In genomic region chr7:101538596-101539459, GRCh38 we compare ENCODE assay signal across 8 cellular contexts.
A peak's percentile ranks its signal among the peaks of the same experiment; 100 is the strongest.
DNase-seq lines count a peak whose midpoint lies in the region; ATAC-seq and TF ChIP-seq lines count a peak whose summit lies in the region.

No MANE protein-coding gene starts in this region.

- 23 to 26% methylated on average over 15 of the region's 15 CpGs for WGBS in sigmoid colon, 2 donors

- peak; percentile 76 for TF ChIP-seq RAD21 in HCT116 (IDR thresholded peaks at IDR 0.05; ENCODE audit: low read depth)

- H3K4me2 ChIP-seq in BLaER1 (peak overlapping the region; percentile 62), HCT116 (ENCODE audit: low read length) (peak overlapping the region; percentile 46)

- H3K9me2 ChIP-seq in HCT116 (ENCODE audit: insufficient read depth): no peaks in the 10 kb centered on the region

- no peak overlapping the region for H3K4me3 ChIP-seq in BLaER1
- H3K4me3 ChIP-seq in HCT116 (replicated peaks in 1 of 2; ENCODE audit: low read depth in 1 of 2, low read length in 2 of 2): no peak overlapping the region
- H3K4me3 ChIP-seq in sigmoid colon: no peak overlapping the region

- BruUV-seq in HCT116 (replicated peaks; lab: Mats Ljungman, UMichigan): no TSS peak

- H3K27me3 ChIP-seq in BLaER1 (no peaks in the 10 kb centered on the region), HCT116 (ENCODE audit: insufficient read depth, low read length) (no peaks in the 10 kb centered on the region), sigmoid colon (peaks cover 0 to 8% (median 0%) of the 10 kb centered on the region in 3 donors)

- H3K36me3 ChIP-seq in BLaER1 (no peaks in the 10 kb centered on the region), HCT116 (ENCODE audit: control insufficient read depth in 1 of 2, insufficient read depth in 2 of 2, low read length in 2 of 2) (no peaks in the 10 kb centered on the region), sigmoid colon (no peaks in the 10 kb centered on the region)

- intact Hi-C loops in HCT116 (cut with micrococcal nuclease): no loop called here
- intact Hi-C loops in left cardiac atrium (cut with DNase I): loop anchor here (5.0 kb wide), 2 partner anchors 172 to 177 kb away; partner anchors contain the start of gene COL26A1 (in 1 of the 2)
- intact Hi-C loops in sigmoid colon (cut with DNase I): no loop called here

- no peaks in the 10 kb centered on the region for H4K20me1 ChIP-seq in BLaER1
- no peaks in the 10 kb centered on the region for H4K20me1 ChIP-seq in HCT116 (ENCODE audit: insufficient read depth)

- H3K27ac ChIP-seq in BLaER1 (peak overlapping the region; percentile 46; the same call in 1 of the 2 replicates), HCT116 (ENCODE audit: low read depth, low read length) (no peak overlapping the region), sigmoid colon (no peak overlapping the region)

- no peaks in the 10 kb centered on the region for H3K9me3 ChIP-seq in BLaER1
- H3K9me3 ChIP-seq in HCT116 (ENCODE audit: control insufficient read depth in 1 of 2, insufficient read depth in 1 of 2, low read depth in 1 of 2, low read length in 2 of 2): no peaks in the 10 kb centered on the region
- no peaks in the 10 kb centered on the region for H3K9me3 ChIP-seq in sigmoid colon

- H3K79me2 ChIP-seq in HCT116 (ENCODE audit: insufficient read depth, low read length): no peaks in the 10 kb centered on the region

- no peak overlapping the region; the same call in 1 of the 2 replicates for H3K9ac ChIP-seq in BLaER1
- no peak overlapping the region for H3K9ac ChIP-seq in HCT116 (ENCODE audit: low read length)

- CTCF ChIA-PET in HCT116 (lab: Charles Lee): no interaction called here

- in situ Hi-C loops in SK-MEL-5 (cut with HindIII; ENCODE audit: low pct_unique_long_range_greater_than_20kb, low sequenced_read_pairs): no loop called here

- TF ChIP-seq POLR2A in HCT116 (IDR thresholded peaks at IDR 0.05; ENCODE audit: borderline replicate concordance, extremely low read depth, insufficient read depth, insufficient read length) (no peak), sigmoid colon (IDR thresholded peaks at IDR 0.05) (no peak)

- RAD21 ChIA-PET in HCT116 (lab: Charles Lee; ENCODE audit: low non-redundant PET in 1 of 2, low total read pairs in 2 of 2, uncharacterized antibody in 2 of 2, unreplicated experiment in 2 of 2): no interaction called here

- ATAC-seq in HCT116 (peak; percentile 84), left cardiac atrium (peak; percentile 54 to 66), HG03159 (IDR thresholded peaks at IDR 0.05; ENCODE audit: unreplicated experiment) (no peak), GM19397 (IDR thresholded peaks at IDR 0.05; ENCODE audit: unreplicated experiment) (no peak)

- H3K4me1 ChIP-seq in BLaER1 (peaks cover 46% of the 10 kb centered on the region), HCT116 (ENCODE audit: control insufficient read depth in 1 of 2, insufficient read depth in 2 of 2, low read length in 2 of 2) (peaks cover 25 to 42% of the 10 kb centered on the region in 2 experiments), sigmoid colon (no peaks in the 10 kb centered on the region)

- TF ChIP-seq EP300 in sigmoid colon (IDR thresholded peaks at IDR 0.05): no peak

- POLR2A ChIA-PET in HCT116 (lab: Charles Lee): no interaction called here

- TF ChIP-seq CTCF in HCT116 (IDR thresholded peaks at IDR 0.05 in 2 of 3, conservative IDR thresholded peaks at IDR 0.05 in 1 of 3; ENCODE audit: borderline replicate concordance in 1 of 3, insufficient read depth in 1 of 3, low read depth in 2 of 3, low read length in 2 of 3) (peak; percentile 70 to 96 (median 95)), sigmoid colon (IDR thresholded peaks at IDR 0.05) (peak in 3 of 4 experiments; percentile 37 to 67 (median 66))

- DNase-seq in HCT116 (ENCODE audit: low read depth, low spot score): peak; percentile 28
- DNase-seq in SK-MEL-5 (ENCODE audit: low read depth, low spot score): peak; percentile 80
- DNase-seq in activated naive CD4-positive, alpha-beta T cell treated with anti-CD3 and anti-CD28 coated beads, Interleukin-2, amount 50 U/mL, for 16 hours: peak; percentile 55
- DNase-seq in left cardiac atrium: peak; percentile 51
- no peak for DNase-seq in sigmoid colon

- peak overlapping the region; percentile 71 for H2AFZ ChIP-seq in HCT116 (ENCODE audit: low read depth, low read length, poor library complexity, severe bottlenecking)

TF ChIP-seq in HCT116, 20 proteins besides CTCF, POLR2A, EP300 and RAD21:
- TF ChIP-seq REST (IDR thresholded peaks at IDR 0.05; ENCODE audit: low read depth): no peak
- TF ChIP-seq MAX (IDR thresholded peaks at IDR 0.05): no peak
- no peak for TF ChIP-seq EZH2phosphoT487 (IDR thresholded peaks at IDR 0.05; ENCODE audit: borderline replicate concordance)
- TF ChIP-seq YY1 (IDR thresholded peaks at IDR 0.05; ENCODE audit: extremely low read depth, insufficient replicate concordance, low read depth, low read length): no peak
- TF ChIP-seq ELF1 (IDR thresholded peaks at IDR 0.05; ENCODE audit: borderline replicate concordance, low read depth): no peak
- no peak for TF ChIP-seq JUND (IDR thresholded peaks at IDR 0.05)
- TF ChIP-seq EGR1 (IDR thresholded peaks at IDR 0.05; ENCODE audit: low read depth): no peak
- no peak for TF ChIP-seq SP1 (IDR thresholded peaks at IDR 0.05; ENCODE audit: low read depth)
- TF ChIP-seq CEBPB (IDR thresholded peaks at IDR 0.05; ENCODE audit: low read depth): no peak
- no peak for TF ChIP-seq CBX3 (IDR thresholded peaks at IDR 0.05; ENCODE audit: low read depth)
- TF ChIP-seq ZNF274 (IDR thresholded peaks at IDR 0.05; ENCODE audit: low read depth, low read length): no peak
- no peak for TF ChIP-seq SRF (IDR thresholded peaks at IDR 0.05; ENCODE audit: low read depth)
- TF ChIP-seq SIN3A (IDR thresholded peaks at IDR 0.05; ENCODE audit: low read depth): no peak
- no peak for TF ChIP-seq FOSL1 (IDR thresholded peaks at IDR 0.05; ENCODE audit: low read depth)
- no peak for TF ChIP-seq ZBTB33 (IDR thresholded peaks at IDR 0.05; ENCODE audit: extremely low read depth, insufficient replicate concordance, low read length)
- TF ChIP-seq EZH2 (IDR thresholded peaks at IDR 0.05): no peak
- no peak for TF ChIP-seq ATF3 (IDR thresholded peaks at IDR 0.05)
- TF ChIP-seq POLR2AphosphoS5 (IDR thresholded peaks at IDR 0.05; ENCODE audit: low read depth, low read length): no peak
- TF ChIP-seq TCF7L2 (IDR thresholded peaks at IDR 0.05; ENCODE audit: borderline replicate concordance, extremely low read depth, insufficient read depth, insufficient read length): no peak
- no peak for TF ChIP-seq ZFX (IDR thresholded peaks at IDR 0.05)

Comparison
In these comparisons a context has a peak if more than half of its experiments do, and no peak if none do; other contexts are left out.
1. ATAC-seq: peak in HCT116 (single experiment) and left cardiac atrium (2 of 2); none in HG03159 (single experiment) and GM19397 (single experiment).
2. intact Hi-C loops: an anchor here in left cardiac atrium (5.0 kb wide); none called in HCT116 and sigmoid colon.